In genomic region chr2:160747771-160748170, GRCh38 we compare ENCODE assay signal across 10 cellular contexts.
A peak's percentile ranks its signal among the peaks of the same experiment; 100 is the strongest.
DNase-seq lines count a peak whose midpoint lies in the region; ATAC-seq and TF ChIP-seq lines count a peak whose summit lies in the region.
"Had no signal": no experiment of that assay in that cellular context is flagged by ENCODE, and none has a peak within 500 bp of the region (broad histone marks: within the 10 kb centered on the region; RNA-seq: fewer than 3 reads in every experiment).

No MANE protein-coding gene starts in this region.

- intact Hi-C loops in cardiac septum (cut with DNase I), result no loop called here

- H3K4me1 ChIP-seq in GM23248 (ENCODE audit: insufficient read depth), result peaks cover 51% of the 10 kb centered on the region
- peaks cover 34% of the 10 kb centered on the region for H3K4me1 ChIP-seq in SJSA1 (replicated peaks)
- H3K4me1 ChIP-seq in smooth muscle cell (ENCODE audit: low read depth), result peaks cover 17% of the 10 kb centered on the region

- peak; percentile 90 for DNase-seq in GM23248
- DNase-seq in SJSA1 (ENCODE audit: low read depth in 1 of 2, low spot score in 2 of 2), result peak; percentile 61 to 79
- peak; percentile 64 for DNase-seq in fibroblast of pulmonary artery (ENCODE audit: low read depth)
- DNase-seq in smooth muscle cell (lab: John Stamatoyannopoulos, UW; ENCODE audit: unreplicated experiment), result no peak
- no peak for DNase-seq in cardiac septum (ENCODE audit: low spot score)
- DNase-seq in SHP77 (lab: John Stamatoyannopoulos, UW), result no peak
- DNase-seq: effector CD8-positive, alpha-beta T cell; NCI-H2029 treated with DMSO at 0.1 percent for 48 hours had no signal

- no peaks in the 10 kb centered on the region for H3K9me3 ChIP-seq in GM23248 (ENCODE audit: low read depth)
- H3K9me3 ChIP-seq in SJSA1 (replicated peaks), result no peaks in the 10 kb centered on the region
- H3K9me3 ChIP-seq in smooth muscle cell (replicated peaks; ENCODE audit: low read depth), result no peaks in the 10 kb centered on the region

- 0 to 4% methylated on average over 3 of the region's 3 CpGs for WGBS in GM23248 (ENCODE audit: low coverage in 1 of 2, low lambda C conversion rate in 2 of 2, missing lambda C conversion rate in 2 of 2), 2 experiments
- WGBS in smooth muscle cell (ENCODE audit: low lambda C conversion rate), result 30% methylated on average over 3 of the region's 3 CpGs

- H3K4me3 ChIP-seq in GM23248 (peak overlapping the region; percentile 45), SJSA1 (no peak overlapping the region), fibroblast of pulmonary artery (replicated peaks; ENCODE audit: low read depth, low read length) (no peak overlapping the region), smooth muscle cell (no peak overlapping the region)

- H3F3A ChIP-seq in GM23248 (ENCODE audit: insufficient read depth) (peaks cover 39% of the 10 kb centered on the region), smooth muscle cell (ENCODE audit: low read depth) (peaks cover 11% of the 10 kb centered on the region)

- H2AFZ ChIP-seq in GM23248 (no peak overlapping the region), smooth muscle cell (ENCODE audit: low read depth) (peak overlapping the region; percentile 10)

- H3K9ac ChIP-seq in GM23248 (peak overlapping the region; percentile 29), smooth muscle cell (ENCODE audit: low read depth) (no peak overlapping the region)

- in situ Hi-C loops in GM23248 (cut with MboI), result no loop called here

- H3K4me2 ChIP-seq in GM23248 (ENCODE audit: unreplicated experiment) (peak overlapping the region; percentile 72), smooth muscle cell (peak overlapping the region; percentile 53)

- H3K27ac ChIP-seq in GM23248 (peak overlapping the region; percentile 80), SJSA1 (peak overlapping the region; percentile 68), smooth muscle cell (ENCODE audit: low read depth) (peak overlapping the region; percentile 71)

- H3K36me3 ChIP-seq in GM23248 (ENCODE audit: low read depth) (no peaks in the 10 kb centered on the region), SJSA1 (no peaks in the 10 kb centered on the region), smooth muscle cell (ENCODE audit: low read depth) (no peaks in the 10 kb centered on the region)

- H3K27me3 ChIP-seq in GM23248 (replicated peaks; ENCODE audit: insufficient read depth) (no peaks in the 10 kb centered on the region), SJSA1 (replicated peaks) (no peaks in the 10 kb centered on the region), smooth muscle cell (ENCODE audit: low read depth) (no peaks in the 10 kb centered on the region)

- TF ChIP-seq CTCF in fibroblast of pulmonary artery (IDR thresholded peaks at IDR 0.05; ENCODE audit: low read length, missing control alignments) (no peak), smooth muscle cell (IDR thresholded peaks at IDR 0.05; ENCODE audit: borderline replicate concordance, insufficient read depth, poor library complexity, severe bottlenecking) (no peak)

- H4K20me1 ChIP-seq in GM23248 (ENCODE audit: insufficient read depth) (no peaks in the 10 kb centered on the region), smooth muscle cell (ENCODE audit: low read depth) (no peaks in the 10 kb centered on the region)

- no peaks in the 10 kb centered on the region for H3K79me2 ChIP-seq in GM23248 (ENCODE audit: insufficient read depth)
- no peaks in the 10 kb centered on the region for H3K79me2 ChIP-seq in smooth muscle cell (ENCODE audit: low read depth)

- no peaks in the 10 kb centered on the region for H3K9me2 ChIP-seq in GM23248 (ENCODE audit: insufficient read depth)

- no peak for ATAC-seq in HG03432 (IDR thresholded peaks at IDR 0.05; ENCODE audit: unreplicated experiment)
- ATAC-seq: HepG2 had no signal

Comparison
In these comparisons a context has a peak if more than half of its experiments do, and no peak if none do; other contexts are left out.
1. DNase-seq: peak in GM23248 (single experiment), SJSA1 (2 of 2) and fibroblast of pulmonary artery (single experiment); none in smooth muscle cell (single experiment), cardiac septum (single experiment) and SHP77 (0 of 2).
2. Peak in every context shown above with its lines, with median percentiles within 50 percentile points of each other: H3K27ac ChIP-seq.